24 cellular contexts compared by ENCODE assay signal in genomic region chr9:125399666-125400065, GRCh38.
"Had no signal": no experiment of that assay in that cellular context is flagged by ENCODE, and none has a peak within 500 bp of the region (broad histone marks: within the 10 kb centered on the region; RNA-seq: fewer than 3 reads in every experiment).

No MANE protein-coding gene starts in this region.

- H3K9me3 ChIP-seq: colonic mucosa, esophagus squamous epithelium, gastrocnemius medialis, heart right ventricle, left lung, lower lobe of right lung, mucosa of descending colon had no signal

- H3K27me3 ChIP-seq: colonic mucosa, esophagus squamous epithelium, gastrocnemius medialis, heart right ventricle, left lung had no signal

- H3K27ac ChIP-seq: colonic mucosa, epithelial cell of prostate, esophagus squamous epithelium, gastrocnemius medialis, heart right ventricle, left lung, lower lobe of right lung had no signal

- H3K4me1 ChIP-seq: colonic mucosa, esophagus squamous epithelium, gastrocnemius medialis, heart right ventricle, left lung, lower lobe of right lung had no signal

- ATAC-seq: effector memory CD8-positive, alpha-beta T cell; esophagus mucosa; gastrocnemius medialis; heart right ventricle; left cardiac atrium; left lung; left ventricle myocardium superior; mucosa of descending colon had no signal

- H3K4me3 ChIP-seq: colonic mucosa, esophagus squamous epithelium, gastrocnemius medialis, heart right ventricle, left lung, lower lobe of right lung, mucosa of descending colon had no signal

- DNase-seq: colonic mucosa; cortex of kidney; effector CD8-positive, alpha-beta T cell; effector memory CD8-positive, alpha-beta T cell; endodermal cell; esophagus squamous epithelium; foreskin fibroblast; foreskin melanocyte; gastrocnemius medialis; glutamatergic neuron; head of caudate nucleus; heart right ventricle; hippocampal formation; left cardiac atrium; left lung; left ventricle myocardium superior; lower lobe of right lung; mesenchymal stem cell; mucosa of descending colon had no signal

- FAIRE-seq: endometrium, islet of Langerhans, keratinocyte had no signal

- H3K36me3 ChIP-seq: colonic mucosa, esophagus squamous epithelium, gastrocnemius medialis, heart right ventricle, left lung, lower lobe of right lung had no signal
